In the genomic region with DNA sequence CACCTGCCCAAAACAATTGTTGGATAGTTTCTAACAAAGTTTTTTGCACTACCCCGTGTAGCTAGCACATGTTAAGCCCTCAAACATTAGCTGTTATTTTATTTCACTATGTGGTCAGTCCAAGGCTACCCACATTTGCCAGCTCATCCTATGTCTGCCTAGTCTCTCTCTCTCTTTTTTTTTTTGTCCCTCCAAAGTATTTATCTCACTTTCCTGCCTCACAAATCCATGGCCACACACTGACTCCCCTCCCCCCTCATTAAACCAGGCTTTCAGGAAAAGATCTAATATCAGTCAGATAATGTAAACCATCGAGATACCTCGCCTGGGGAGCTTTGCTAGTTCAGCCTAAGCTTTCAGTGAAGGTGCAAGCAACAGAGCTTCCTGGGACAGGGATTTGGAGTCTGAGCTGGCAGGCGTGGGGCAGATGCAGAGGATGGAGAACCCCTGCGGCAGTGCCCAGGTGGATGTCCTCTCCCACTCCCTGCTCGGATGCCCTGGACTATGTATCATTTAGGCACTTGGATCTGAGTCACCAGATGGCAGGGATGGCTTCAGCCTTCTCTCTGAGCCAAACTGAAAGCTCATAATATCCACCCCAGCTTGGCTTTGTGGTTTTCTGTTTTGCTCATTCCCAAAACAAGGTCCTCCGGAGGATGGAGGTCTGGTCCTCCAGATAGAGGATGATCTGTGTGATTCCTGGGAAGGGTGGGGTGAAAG, we compare ENCODE assay signal across 25 cellular contexts.
"Had no signal": no experiment of that assay in that cellular context is flagged by ENCODE, and none has a peak within 500 bp of the region (broad histone marks: within the 10 kb centered on the region; RNA-seq: fewer than 3 reads in every experiment).

No MANE protein-coding gene starts in this region.

- H3K36me3 Mint-ChIP-seq: activated naive CD4-positive, alpha-beta T cell treated with anti-CD3 and anti-CD28 coated beads, Interleukin-2, amount 50 U/mL, for 24 hours; WTC11 had no signal

- H3K4me3 Mint-ChIP-seq: activated CD4-positive, alpha-beta memory T cell treated with anti-CD3 and anti-CD28 coated beads, Interleukin-2, amount 10 ng/mL, durations not matched to agents 7 days and 5 days; activated CD4-positive, alpha-beta T cell treated with anti-CD3 and anti-CD28 coated beads, Interleukin-2, amount 10 ng/mL, durations not matched to agents 7 days and 5 days; activated naive CD4-positive, alpha-beta T cell treated with anti-CD3 and anti-CD28 coated beads, Interleukin-2, amount 50 U/mL, for 24 hours; activated naive CD8-positive, alpha-beta T cell treated with anti-CD3 and anti-CD28 coated beads, Interleukin-2, amount 50 U/mL, for 24 hours; activated T-cell treated with anti-CD3 and anti-CD28 coated beads, Interleukin-2, amount 50 U/mL, for 4 hours; activated T-helper 17 cell treated with anti-CD3 and anti-CD28 coated beads, Interleukin-2, amount 50 U/mL, for 72 hours; central memory CD8-positive, alpha-beta T cell; dendritic cell treated with granulocyte-macrophage colony-stimulating factor and Interleukin-4, amounts not matched to agents 40 ng/mL and 50 ng/mL, for 4 days; nephron; T-helper 17 cell; WTC11 had no signal

- H3K27me3 Mint-ChIP-seq: activated CD4-positive, alpha-beta memory T cell treated with anti-CD3 and anti-CD28 coated beads, Interleukin-2, amount 10 ng/mL, durations not matched to agents 7 days and 5 days; activated CD4-positive, alpha-beta T cell treated with anti-CD3 and anti-CD28 coated beads, Interleukin-2, amount 10 ng/mL, durations not matched to agents 7 days and 5 days had no signal

- H3K9me3 Mint-ChIP-seq: activated CD4-positive, alpha-beta memory T cell treated with anti-CD3 and anti-CD28 coated beads, Interleukin-2, amount 10 ng/mL, durations not matched to agents 7 days and 5 days; activated CD4-positive, alpha-beta T cell treated with anti-CD3 and anti-CD28 coated beads, Interleukin-2, amount 10 ng/mL, durations not matched to agents 7 days and 5 days; activated naive CD4-positive, alpha-beta T cell treated with anti-CD3 and anti-CD28 coated beads, Interleukin-2, amount 50 U/mL, for 24 hours; activated naive CD8-positive, alpha-beta T cell treated with anti-CD3 and anti-CD28 coated beads, Interleukin-2, amount 50 U/mL, for 24 hours; activated T-cell treated with anti-CD3 and anti-CD28 coated beads, Interleukin-2, amount 50 U/mL, for 4 hours; activated T-helper 17 cell treated with anti-CD3 and anti-CD28 coated beads, Interleukin-2, amount 50 U/mL, for 72 hours; central memory CD8-positive, alpha-beta T cell; dendritic cell treated with granulocyte-macrophage colony-stimulating factor and Interleukin-4, amounts not matched to agents 40 ng/mL and 50 ng/mL, for 4 days; WTC11 had no signal

- H3K4me1 Mint-ChIP-seq: activated CD4-positive, alpha-beta memory T cell treated with anti-CD3 and anti-CD28 coated beads, Interleukin-2, amount 10 ng/mL, durations not matched to agents 7 days and 5 days; activated CD4-positive, alpha-beta T cell treated with anti-CD3 and anti-CD28 coated beads, Interleukin-2, amount 10 ng/mL, durations not matched to agents 7 days and 5 days; activated naive CD4-positive, alpha-beta T cell treated with anti-CD3 and anti-CD28 coated beads, Interleukin-2, amount 50 U/mL, for 24 hours; activated naive CD8-positive, alpha-beta T cell treated with anti-CD3 and anti-CD28 coated beads, Interleukin-2, amount 50 U/mL, for 24 hours; activated T-helper 17 cell treated with anti-CD3 and anti-CD28 coated beads, Interleukin-2, amount 50 U/mL, for 72 hours; central memory CD8-positive, alpha-beta T cell; nephron; T-helper 17 cell; WTC11 had no signal

- H3K27ac Mint-ChIP-seq: activated CD4-positive, alpha-beta memory T cell treated with anti-CD3 and anti-CD28 coated beads, Interleukin-2, amount 10 ng/mL, durations not matched to agents 7 days and 5 days; activated CD4-positive, alpha-beta T cell treated with anti-CD3 and anti-CD28 coated beads, Interleukin-2, amount 10 ng/mL, durations not matched to agents 7 days and 5 days; activated naive CD8-positive, alpha-beta T cell treated with anti-CD3 and anti-CD28 coated beads, Interleukin-2, amount 50 U/mL, for 24 hours; activated T-helper 17 cell treated with anti-CD3 and anti-CD28 coated beads, Interleukin-2, amount 50 U/mL, for 72 hours; dendritic cell treated with granulocyte-macrophage colony-stimulating factor and Interleukin-4, amounts not matched to agents 40 ng/mL and 50 ng/mL, for 4 days; nephron; T-helper 17 cell; WTC11 had no signal

- ATAC-seq: activated naive CD8-positive, alpha-beta T cell treated with anti-CD3 and anti-CD28 coated beads, Interleukin-2, amount 50 U/mL, for 24 hours; activated T-cell treated with anti-CD3 and anti-CD28 coated beads, Interleukin-2, amount 50 U/mL, for 4 hours; activated T-helper 17 cell treated with anti-CD3 and anti-CD28 coated beads, Interleukin-2, amount 50 U/mL, for 72 hours; gastroesophageal sphincter; left cardiac atrium; left ventricle myocardium superior; right cardiac atrium; stimulated activated naive CD8-positive, alpha-beta T cell treated with anti-CD3 and anti-CD28 coated beads, Interleukin-15, Interleukin-2, amounts not matched to agents 100 U/mL and 50 U/mL, for 24 hours; T-helper 17 cell; WTC11 had no signal

- DNase-seq: activated CD4-positive, alpha-beta memory T cell treated with anti-CD3 and anti-CD28 coated beads, Interleukin-2, amount 10 ng/mL, durations not matched to agents 7 days and 5 days; activated CD4-positive, alpha-beta T cell treated with anti-CD3 and anti-CD28 coated beads for 1 hour; activated CD4-positive, alpha-beta T cell treated with anti-CD3 and anti-CD28 coated beads, Interleukin-2, amount 10 ng/mL, durations not matched to agents 7 days and 5 days; activated gamma-delta T cell treated with Interleukin-2 at 50 U/mL for 16 hours; activated naive CD8-positive, alpha-beta T cell treated with anti-CD3 and anti-CD28 coated beads, Interleukin-2, amount 50 U/mL, for 24 hours; activated T-cell treated with anti-CD3 and anti-CD28 coated beads, Interleukin-2, amount 50 U/mL, for 4 hours; effector CD4-positive, alpha-beta T cell; esophagus squamous epithelium; head of caudate nucleus; hippocampal formation; left cardiac atrium; left ventricle myocardium superior; right cardiac atrium; stimulated activated CD4-positive, alpha-beta T cell treated with anti-CD3 and anti-CD28 coated beads, Interleukin-2, amount 100 ng/mL, for 48 hours; stimulated activated naive CD8-positive, alpha-beta T cell treated with anti-CD3 and anti-CD28 coated beads, Interleukin-15, Interleukin-2, amounts not matched to agents 100 U/mL and 50 U/mL, for 24 hours; T-helper 17 cell; testis; transverse colon had no signal
